In genomic region chr12:25195056-25195971, GRCh38 we compare ENCODE assay signal across 8 cellular contexts. TPM values are rescaled to one million over a fixed set of nuclear protein-coding genes. Genes with fewer than 3 reads are reported as not detected.
DNase-seq lines count a peak whose midpoint lies in the region; ATAC-seq and TF ChIP-seq lines count a peak whose summit lies in the region.

Gene DNAI7 (minus strand): TSS chr12:25195160. CDS start chr12:25195078, 82 bp downstream.
Gene ETFRF1 (plus strand): TSS chr12:25195237. CDS start chr12:25203957, 8,720 bp downstream.

- H3K27me3 ChIP-seq in H7 (ENCODE audit: control insufficient read depth, insufficient read depth, low read length) (no peaks in the 10 kb centered on the region), Loucy (ENCODE audit: insufficient read depth, low read length, poor library complexity, severe bottlenecking) (no peaks in the 10 kb centered on the region), RWPE2 (ENCODE audit: insufficient read depth, poor library complexity, severe bottlenecking) (no peaks in the 10 kb centered on the region)

- H3K36me3 ChIP-seq in H7 (replicated peaks; ENCODE audit: control insufficient read depth, insufficient read depth, low read length), result no peaks in the 10 kb centered on the region
- H3K36me3 ChIP-seq in Loucy (ENCODE audit: insufficient read depth, low read length), result no peaks in the 10 kb centered on the region
- H3K36me3 ChIP-seq in RWPE2 (ENCODE audit: low read depth), result no peaks in the 10 kb centered on the region

- H3K4me3 ChIP-seq in H7 (ENCODE audit: insufficient read depth, low read depth, low read length), result peak within 1 kb of the TSS; percentile 67
- H3K4me3 ChIP-seq in Loucy (ENCODE audit: low read length, poor library complexity, severe bottlenecking), result peak within 1 kb of the TSS; percentile 82
- H3K4me3 ChIP-seq in RWPE2 (ENCODE audit: severe bottlenecking), result peak within 1 kb of the TSS; percentile 52
- peak within 1 kb of the TSS; percentile 90 for H3K4me3 ChIP-seq in fibroblast of pulmonary artery (replicated peaks; ENCODE audit: low read depth, low read length)

- peak within 1 kb of the TSS; percentile 86 for H2AFZ ChIP-seq in Loucy (ENCODE audit: low read length)

- H3K4me1 ChIP-seq in Loucy (ENCODE audit: insufficient read depth, low read length, poor library complexity, severe bottlenecking) (peaks cover 14% of the 10 kb centered on the region), RWPE2 (ENCODE audit: insufficient read depth, poor library complexity, severe bottlenecking) (no peaks in the 10 kb centered on the region)

- no peaks in the 10 kb centered on the region for H3K9me3 Mint-ChIP-seq in natural killer cell

- peak within 1 kb of the TSS; percentile 99 for H3K4me3 Mint-ChIP-seq in natural killer cell

- DNase-seq in ELR (ENCODE audit: low read depth) (peak; percentile 98), H7 (peak; percentile 88), RWPE2 (ENCODE audit: low spot score) (peak; percentile 91), fibroblast of pulmonary artery (ENCODE audit: low read depth) (peak; percentile 96), natural killer cell (peak; percentile 99)
- peak; percentile 87 for DNase-seq in activated effector memory CD4-positive, alpha-beta T cell treated with Interleukin-2 at 50 U/mL for 16 hours
- peak; percentile 92 to 96 (median 93) for DNase-seq in stimulated activated naive CD4-positive, alpha-beta T cell (lab: John Stamatoyannopoulos, UW)

- no peaks in the 10 kb centered on the region for H3K9me2 ChIP-seq in Loucy (replicated peaks; ENCODE audit: low read depth, low read length)

- TF ChIP-seq CTCF in Loucy (conservative IDR thresholded peaks at IDR 0.05; ENCODE audit: low read length), result no peak
- TF ChIP-seq CTCF in RWPE2 (IDR thresholded peaks at IDR 0.05; ENCODE audit: poor library complexity, severe bottlenecking), result no peak
- no peak for TF ChIP-seq CTCF in fibroblast of pulmonary artery (IDR thresholded peaks at IDR 0.05; ENCODE audit: low read length, missing control alignments)
- TF ChIP-seq CTCF in natural killer cell (IDR thresholded peaks at IDR 0.05), result no peak

- ATAC-seq in RWPE2 (ENCODE audit: low read depth) (peak; percentile 94), natural killer cell (peak; percentile 97 to 100 (median 98))

- no peaks in the 10 kb centered on the region for H3F3A ChIP-seq in Loucy (ENCODE audit: low read depth)

- H3K9me3 ChIP-seq in Loucy (ENCODE audit: insufficient read depth, low read depth, low read length) (no peaks in the 10 kb centered on the region), RWPE2 (ENCODE audit: severe bottlenecking) (no peaks in the 10 kb centered on the region)

- peaks cover 21 to 31% of the 10 kb centered on the region in 2 donors for H3K4me1 Mint-ChIP-seq in natural killer cell

- H3K79me2 ChIP-seq in Loucy (ENCODE audit: insufficient read depth, low read length), result peaks cover 13% of the 10 kb centered on the region

- intact Hi-C loops in natural killer cell (cut with micrococcal nuclease), result loop anchor here (2.0 to 5.0 kb wide), 2 partner anchors 57 to 143 kb away; partner anchors contain the start of gene KRAS

- no peaks in the 10 kb centered on the region for H3K36me3 Mint-ChIP-seq in natural killer cell

- peak within 1 kb of the TSS; percentile 99 for H3K27ac Mint-ChIP-seq in natural killer cell

- H4K20me1 ChIP-seq in Loucy (ENCODE audit: insufficient read depth, low read length, poor library complexity, severe bottlenecking), result peaks cover 6% of the 10 kb centered on the region

- peak within 1 kb of the TSS; percentile 79 for H3K9ac ChIP-seq in Loucy (ENCODE audit: low read depth, low read length, poor library complexity, severe bottlenecking)

- H3K4me2 ChIP-seq in Loucy (ENCODE audit: low read depth, low read length, poor library complexity, severe bottlenecking), result peak within 1 kb of the TSS; percentile 87

- no peak within 1 kb of the TSS for H3K27ac ChIP-seq in RWPE2 (ENCODE audit: poor library complexity, severe bottlenecking)

- H3K27me3 Mint-ChIP-seq in natural killer cell (ENCODE audit: low read depth in 2 of 2), result no peaks in the 10 kb centered on the region

RNA-seq across cellular contexts. Expression of gene DNAI7, which starts in this region (rescaled TPM):
- 0.59 TPM in 1 of 2 replicates, not detected in the other for total RNA-seq in H7 (2014; rRNA removed; shearing (Covaris generic))
- under 1 TPM; 0.15 to 0.59 (median 0.48) TPM for total RNA-seq in natural killer cell

RNA-seq across cellular contexts. Expression of gene ETFRF1, which starts in this region (rescaled TPM):
- 9.4 and 10.9 TPM in 2 replicates for total RNA-seq in H7 (2014; rRNA removed; shearing (Covaris generic))
- 10 to 100 TPM; 17.5 to 42.8 (median 26.1) TPM for total RNA-seq in natural killer cell
